In genomic region chr4:141783770-141784169, GRCh38 we compare ENCODE assay signal across 33 cellular contexts.
"Had no signal": no experiment of that assay in that cellular context is flagged by ENCODE, and none has a peak within 500 bp of the region (broad histone marks: within the 10 kb centered on the region; RNA-seq: fewer than 3 reads in every experiment).

No MANE protein-coding gene starts in this region.

- H3K27ac ChIP-seq: adrenal gland, ascending aorta, body of pancreas, brain microvascular endothelial cell, breast epithelium, cardiac muscle cell had no signal

- H3K4me1 ChIP-seq: adrenal gland, ascending aorta, body of pancreas, breast epithelium had no signal

- DNase-seq: activated effector memory CD4-positive, alpha-beta T cell treated with anti-CD3 and anti-CD28 coated beads, Interleukin-2, amount 50 U/mL, for 16 hours; activated effector memory CD4-positive, alpha-beta T cell treated with Interleukin-2 at 50 U/mL for 16 hours; activated gamma-delta T cell; activated gamma-delta T cell treated with Interleukin-2 at 50 U/mL for 16 hours; activated naive CD4-positive, alpha-beta T cell; activated naive CD4-positive, alpha-beta T cell treated with anti-CD3 and anti-CD28 coated beads for 36 hours; activated naive CD4-positive, alpha-beta T cell treated with anti-CD3 and anti-CD28 coated beads, Interleukin-2, amount 10 ng/mL, durations not matched to agents 7 days and 5 days; activated naive CD4-positive, alpha-beta T cell treated with anti-CD3 and anti-CD28 coated beads, Interleukin-2, amount 50 U/mL, for 16 hours; activated naive CD4-positive, alpha-beta T cell treated with Interleukin-2 at 50 U/mL for 16 hours; activated naive CD8-positive, alpha-beta T cell treated with anti-CD3 and anti-CD28 coated beads for 36 hours; activated naive CD8-positive, alpha-beta T cell treated with anti-CD3 and anti-CD28 coated beads, Interleukin-2, amount 10 ng/mL, durations not matched to agents 7 days and 5 days; activated naive CD8-positive, alpha-beta T cell treated with anti-CD3 and anti-CD28 coated beads, Interleukin-2, amount 50 U/mL, for 24 hours; activated T-cell treated with anti-CD3 and anti-CD28 coated beads, Interleukin-2, amount 50 U/mL, for 24 hours; activated T-cell treated with anti-CD3 and anti-CD28 coated beads, Interleukin-2, amount 50 U/mL, for 4 hours; activated T-cell treated with anti-CD3 and anti-CD28 coated beads, Interleukin-2, amount 50 U/mL, for 48 hours; activated T-cell treated with anti-CD3 and anti-CD28 coated beads, Interleukin-2, amount 50 U/mL, for 72 hours; adrenal gland; amniotic stem cell; amygdala; anterior cingulate cortex; aorta; body of pancreas; brain microvascular endothelial cell; caudate nucleus; central memory CD4-positive, alpha-beta T cell; cerebellar nuclear complex had no signal

- H3K36me3 ChIP-seq: adrenal gland, ascending aorta, brain microvascular endothelial cell, breast epithelium, cardiac muscle cell had no signal

- H3K27me3 ChIP-seq: adrenal gland, ascending aorta, body of pancreas, brain microvascular endothelial cell, breast epithelium, cardiac muscle cell had no signal

- H3K4me3 ChIP-seq: adrenal gland, ascending aorta, body of pancreas, breast epithelium, cardiac muscle cell had no signal

- ATAC-seq: activated naive CD4-positive, alpha-beta T cell treated with anti-CD3 and anti-CD28 coated beads, Interleukin-2, amount 50 U/mL, for 72 hours; activated naive CD8-positive, alpha-beta T cell treated with anti-CD3 and anti-CD28 coated beads, Interleukin-2, amount 50 U/mL, for 24 hours; activated T-cell treated with anti-CD3 and anti-CD28 coated beads, Interleukin-2, amount 50 U/mL, for 4 hours; activated T-cell treated with anti-CD3 and anti-CD28 coated beads, Interleukin-2, amount 50 U/mL, for 72 hours; activated T-helper 17 cell treated with anti-CD3 and anti-CD28 coated beads, Interleukin-2, amount 50 U/mL, for 72 hours; body of pancreas had no signal

- H3K9me3 ChIP-seq: adrenal gland, ascending aorta, body of pancreas, breast epithelium had no signal

- FAIRE-seq: astrocyte, bronchial epithelial cell had no signal
